13 cellular contexts compared by ENCODE assay signal in the genomic region with DNA sequence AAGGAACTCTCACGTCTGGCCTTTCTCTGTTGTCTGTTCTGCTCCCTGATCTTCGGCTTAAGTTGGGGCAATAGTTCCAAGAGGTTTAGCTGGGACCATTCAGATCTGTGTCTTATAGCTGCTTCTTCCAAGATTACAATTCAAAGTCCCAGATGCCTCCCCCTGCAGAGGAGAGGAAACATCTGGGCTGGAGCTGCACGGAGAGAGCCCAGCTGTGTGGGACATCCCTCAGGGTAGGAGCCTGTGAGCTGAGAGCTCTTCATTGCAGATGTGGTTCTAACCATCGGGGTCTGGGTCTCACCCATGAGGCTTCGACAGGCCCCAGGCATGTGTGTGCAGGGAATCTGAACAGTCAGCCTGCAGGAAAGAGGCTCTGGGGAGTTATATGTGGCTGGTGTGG. TPM values are rescaled to one million over a fixed set of nuclear protein-coding genes. Genes with fewer than 3 reads are reported as not detected.
A peak's percentile ranks its signal among the peaks of the same experiment; 100 is the strongest.
DNase-seq lines count a peak whose midpoint lies in the region; ATAC-seq and TF ChIP-seq lines count a peak whose summit lies in the region.
"Had no signal": no experiment of that assay in that cellular context is flagged by ENCODE, and none has a peak within 500 bp of the region (broad histone marks: within the 10 kb centered on the region; RNA-seq: fewer than 3 reads in every experiment).

No MANE protein-coding gene starts in this region.

- no peak for ATAC-seq in CD8-positive, alpha-beta T cell
- no peak for ATAC-seq in PC-3
- no peak for ATAC-seq in HG03025 (IDR thresholded peaks at IDR 0.05; ENCODE audit: low FRiP score, unreplicated experiment)
- ATAC-seq: stimulated activated naive CD8-positive, alpha-beta T cell treated with anti-CD3 and anti-CD28 coated beads, Interleukin-15, amount 100 ng/mL, for 72 hours had no signal

- H3K9ac ChIP-seq in PC-3 (ENCODE audit: low read length): no peak overlapping the region
- H3K9ac ChIP-seq in neural progenitor cell: no peak overlapping the region

- no TSS peak for BruUV-seq in PC-3 (replicated peaks; lab: Mats Ljungman, UMichigan)

- no peaks in the 10 kb centered on the region for H3K36me3 Mint-ChIP-seq in CD8-positive, alpha-beta T cell
- H3K36me3 Mint-ChIP-seq in neural progenitor cell: no peaks in the 10 kb centered on the region

- H3K27ac ChIP-seq in CD8-positive, alpha-beta T cell (ENCODE audit: low read depth, low read length): no peak overlapping the region
- H3K27ac ChIP-seq in PC-3 (ENCODE audit: low read length) (0 out of 2 replicates have a peak overlapping the region, but pooled peaks have one; percentile 18), esophagus muscularis mucosa (replicated peaks in 1 of 4) (peak overlapping the region in 3 of 4 donors; percentile 12 to 34 (median 27)), neural progenitor cell (peak overlapping the region; percentile 63), caudate nucleus (ENCODE audit: low read depth, low read length) (no peak overlapping the region)

- H3K27me3 Mint-ChIP-seq in CD8-positive, alpha-beta T cell (ENCODE audit: low read depth): no peaks in the 10 kb centered on the region
- peaks cover 5% of the 10 kb centered on the region for H3K27me3 Mint-ChIP-seq in neural progenitor cell (ENCODE audit: insufficient read depth, low read depth)
- H3K27me3 Mint-ChIP-seq: stimulated activated naive CD8-positive, alpha-beta T cell treated with anti-CD3 and anti-CD28 coated beads, Interleukin-15, amount 100 ng/mL, for 72 hours had no signal

- H3K4me1 Mint-ChIP-seq in CD8-positive, alpha-beta T cell (ENCODE audit: low read depth): peaks cover 55% of the 10 kb centered on the region
- H3K4me1 Mint-ChIP-seq in neural progenitor cell: peaks cover 18% of the 10 kb centered on the region

- H3K4me1 ChIP-seq in CD8-positive, alpha-beta T cell (ENCODE audit: insufficient read depth, low read length): peaks cover 59% of the 10 kb centered on the region
- H3K4me1 ChIP-seq in PC-3 (ENCODE audit: insufficient read depth, low read length) (peaks cover 17% of the 10 kb centered on the region), esophagus muscularis mucosa (peaks cover 0 to 27% (median 12%) of the 10 kb centered on the region in 4 donors), neural progenitor cell (peaks cover 5% of the 10 kb centered on the region)

- no peak for DNase-seq in CD8-positive, alpha-beta T cell
- DNase-seq in PC-3: no peak
- DNase-seq in esophagus muscularis mucosa (ENCODE audit: extremely low spot score): no peak
- DNase-seq in neural progenitor cell (ENCODE audit: low spot score): no peak
- no peak for DNase-seq in HT-29 (ENCODE audit: low spot score)
- no peak for DNase-seq in SK-N-DZ (ENCODE audit: low spot score)
- DNase-seq in caudate nucleus (lab: John Stamatoyannopoulos, UW): no peak
- DNase-seq: Caco-2; stimulated activated CD4-positive, alpha-beta T cell treated with anti-CD3 and anti-CD28 coated beads, Interleukin-2, amount 100 ng/mL, for 48 hours; stimulated activated naive CD8-positive, alpha-beta T cell treated with anti-CD3 and anti-CD28 coated beads, Interleukin-15, amount 100 ng/mL, for 72 hours had no signal

- no peak overlapping the region for H3K4me3 Mint-ChIP-seq in CD8-positive, alpha-beta T cell
- H3K4me3 Mint-ChIP-seq in neural progenitor cell: no peak overlapping the region
- H3K4me3 Mint-ChIP-seq: stimulated activated naive CD8-positive, alpha-beta T cell treated with anti-CD3 and anti-CD28 coated beads, Interleukin-15, amount 100 ng/mL, for 72 hours had no signal

- H3K9me3 Mint-ChIP-seq in CD8-positive, alpha-beta T cell: no peaks in the 10 kb centered on the region
- peaks cover 2% of the 10 kb centered on the region for H3K9me3 Mint-ChIP-seq in neural progenitor cell
- H3K9me3 Mint-ChIP-seq: stimulated activated naive CD8-positive, alpha-beta T cell treated with anti-CD3 and anti-CD28 coated beads, Interleukin-15, amount 100 ng/mL, for 72 hours had no signal

- H4K20me1 ChIP-seq in PC-3 (ENCODE audit: low read length) (no peaks in the 10 kb centered on the region), neural progenitor cell (ENCODE audit: low read depth) (no peaks in the 10 kb centered on the region)

- H3K9me2 ChIP-seq in PC-3 (replicated peaks; ENCODE audit: low read length): no peaks in the 10 kb centered on the region

- H3K36me3 ChIP-seq in CD8-positive, alpha-beta T cell (ENCODE audit: insufficient read depth, low read length): no peaks in the 10 kb centered on the region
- no peaks in the 10 kb centered on the region for H3K36me3 ChIP-seq in PC-3 (ENCODE audit: low read depth, low read length)
- no peaks in the 10 kb centered on the region for H3K36me3 ChIP-seq in esophagus muscularis mucosa
- no peaks in the 10 kb centered on the region for H3K36me3 ChIP-seq in neural progenitor cell

- H3K4me3 ChIP-seq in CD8-positive, alpha-beta T cell (ENCODE audit: low read depth, low read length): no peak overlapping the region
- H3K4me3 ChIP-seq in PC-3 (ENCODE audit: low read length): no peak overlapping the region
- no peak overlapping the region for H3K4me3 ChIP-seq in esophagus muscularis mucosa
- no peak overlapping the region for H3K4me3 ChIP-seq in neural progenitor cell
- H3K4me3 ChIP-seq: lung had no signal

- TF ChIP-seq EP300 in esophagus muscularis mucosa (IDR thresholded peaks at IDR 0.05): no peak

- H2AFZ ChIP-seq in PC-3 (ENCODE audit: low read length) (no peak overlapping the region), neural progenitor cell (replicated peaks) (no peak overlapping the region)

- intact Hi-C loops in CD8-positive, alpha-beta T cell (cut with DNase I, micrococcal nuclease): no loop called here
- intact Hi-C loops in PC-3 (cut with micrococcal nuclease) (no loop called here), esophagus muscularis mucosa (cut with DNase I) (no loop called here)

- H3K27ac Mint-ChIP-seq in CD8-positive, alpha-beta T cell: peak overlapping the region; percentile 50
- H3K27ac Mint-ChIP-seq in neural progenitor cell: peak overlapping the region; percentile 2
- H3K27ac Mint-ChIP-seq: progenitor cell of endocrine pancreas had no signal

- H3K79me2 ChIP-seq in PC-3 (ENCODE audit: low read length) (no peaks in the 10 kb centered on the region), neural progenitor cell (ENCODE audit: low read depth) (no peaks in the 10 kb centered on the region)

- H3K4me2 ChIP-seq in PC-3 (ENCODE audit: low read length): peak overlapping the region; percentile 46
- no peak overlapping the region for H3K4me2 ChIP-seq in neural progenitor cell

- H3K9me3 ChIP-seq in CD8-positive, alpha-beta T cell (ENCODE audit: low read length): no peaks in the 10 kb centered on the region
- H3K9me3 ChIP-seq in PC-3 (ENCODE audit: low read length) (no peaks in the 10 kb centered on the region), esophagus muscularis mucosa (no peaks in the 10 kb centered on the region), neural progenitor cell (ENCODE audit: low read depth) (no peaks in the 10 kb centered on the region)
- H3K9me3 ChIP-seq: Caco-2 had no signal

- no peaks in the 10 kb centered on the region for H3K27me3 ChIP-seq in CD8-positive, alpha-beta T cell (ENCODE audit: insufficient read depth, low read length)
- H3K27me3 ChIP-seq in PC-3 (ENCODE audit: low read length): no peaks in the 10 kb centered on the region
- H3K27me3 ChIP-seq in esophagus muscularis mucosa: no peaks in the 10 kb centered on the region
- no peaks in the 10 kb centered on the region for H3K27me3 ChIP-seq in neural progenitor cell

- H3F3A ChIP-seq in PC-3 (ENCODE audit: low read length, unreplicated experiment) (no peaks in the 10 kb centered on the region), neural progenitor cell (ENCODE audit: low read depth) (peaks cover 7% of the 10 kb centered on the region)

- 57% methylated on average over 5 of the region's 5 CpGs for WGBS in esophagus muscularis mucosa

- no peak for TF ChIP-seq POLR2A in esophagus muscularis mucosa (IDR thresholded peaks at IDR 0.05; ENCODE audit: low read depth)

- POLR2A ChIA-PET in CD8-positive, alpha-beta T cell (lab: Charles Lee): interaction anchor here (12.6 to 38.7 kb wide), 2 partner anchors 12 to 30 kb away, joined by 192 to 1009 read pairs; a partner anchor contains a TSS
- POLR2A ChIA-PET in PC-3 (lab: Charles Lee; ENCODE audit: unreplicated experiment): no interaction called here

- TF ChIP-seq CTCF in CD8-positive, alpha-beta T cell (IDR thresholded peaks at IDR 0.05): no peak
- TF ChIP-seq CTCF in PC-3 (conservative IDR thresholded peaks at IDR 0.05; ENCODE audit: low read depth, low read length): no peak
- no peak for TF ChIP-seq CTCF in esophagus muscularis mucosa (IDR thresholded peaks at IDR 0.05)
- no peak for TF ChIP-seq CTCF in neural progenitor cell (IDR thresholded peaks at IDR 0.05)

- CTCF ChIA-PET in CD8-positive, alpha-beta T cell (lab: Charles Lee): interaction anchor here (0.9 to 4.6 kb wide), 8 partner anchors 10 to 49 kb away, joined by 3 to 15 read pairs (median 4); no protein-coding TSS in a partner anchor
- CTCF ChIA-PET in PC-3 (lab: Charles Lee): no interaction called here

RNA-seq across cellular contexts. Expression of a gene that starts 9.0 kb away (rescaled TPM):
- total RNA-seq in CD8-positive, alpha-beta T cell: 10 to 100 TPM; 47.3 to 48.5 TPM
- total RNA-seq in PC-3 (2014; rRNA removed): 101 and 104 TPM in 2 replicates
- total RNA-seq in esophagus muscularis mucosa: 10 to 100 TPM; 36.4 to 57.7 (median 47.8) TPM
- 27.4 and 45.1 TPM in 2 replicates for total RNA-seq in neural progenitor cell (ENCODE audit: low replicate concordance)
- 100 and 106 TPM in 2 replicates for total RNA-seq in HT-29 (2014; rRNA removed; shearing (Covaris generic))
- polyA plus RNA-seq in SK-N-DZ (2014; cell fraction: cytosol; rRNA removed): 26.9 and 29.8 TPM in 2 replicates
- polyA plus RNA-seq in SK-N-DZ (2014; cell fraction: nucleus; rRNA removed): 66.0 and 92.0 TPM in 2 replicates

RNA-seq across cellular contexts. Expression of a gene that starts 40.6 kb away (rescaled TPM):
- 10 to 100 TPM; 61.2 to 61.7 TPM for total RNA-seq in CD8-positive, alpha-beta T cell
- 0.15 and 0.29 TPM in 2 replicates for total RNA-seq in PC-3 (2014; rRNA removed)
- total RNA-seq in esophagus muscularis mucosa: 1 to 10 TPM; 4.0 to 7.4 (median 5.5) TPM
- total RNA-seq in neural progenitor cell (ENCODE audit: low replicate concordance): 3.2 and 4.5 TPM in 2 replicates
- total RNA-seq in HT-29 (2014; rRNA removed; shearing (Covaris generic)): 0.41 and 0.73 TPM in 2 replicates
- 0.73 and 0.99 TPM in 2 replicates for polyA plus RNA-seq in SK-N-DZ (2014; cell fraction: cytosol; rRNA removed)
- 2.5 and 4.3 TPM in 2 replicates for polyA plus RNA-seq in SK-N-DZ (2014; cell fraction: nucleus; rRNA removed)

RNA-seq across cellular contexts. Expression of a gene that starts 43.2 kb away (rescaled TPM):
- 10 to 100 TPM; 38.5 to 58.2 TPM for total RNA-seq in CD8-positive, alpha-beta T cell
- total RNA-seq in PC-3 (2014; rRNA removed) (19.1 and 23.4 TPM in 2 replicates), esophagus muscularis mucosa (10 to 100 TPM; 22.0 to 30.7 (median 25.8) TPM), neural progenitor cell (ENCODE audit: low replicate concordance) (4.6 and 8.7 TPM in 2 replicates)
- 17.4 and 26.5 TPM in 2 replicates for total RNA-seq in HT-29 (2014; rRNA removed; shearing (Covaris generic))
- polyA plus RNA-seq in SK-N-DZ (2014; cell fraction: cytosol; rRNA removed): 9.0 and 10.6 TPM in 2 replicates
- polyA plus RNA-seq in SK-N-DZ (2014; cell fraction: nucleus; rRNA removed): 6.4 and 7.2 TPM in 2 replicates

Comparison
In these comparisons a context has a peak if more than half of its experiments do, and no peak if none do; other contexts are left out.
1. H3K27ac ChIP-seq: peak in PC-3 (single experiment), esophagus muscularis mucosa (3 of 4) and neural progenitor cell (single experiment); none in CD8-positive, alpha-beta T cell (single experiment) and caudate nucleus (single experiment).
2. RNA of a gene that starts 40.6 kb away (total RNA-seq): 61.2 to 61.7 TPM in CD8-positive, alpha-beta T cell; 4.0 to 7.4 TPM in esophagus muscularis mucosa, 3.2 to 4.5 TPM in neural progenitor cell, 0.41 to 0.73 TPM in HT-29 and 0.15 to 0.29 TPM in PC-3; every median in the first group is over 4 times any median in the second.